20 cellular contexts compared by ENCODE assay signal in the genomic region with DNA sequence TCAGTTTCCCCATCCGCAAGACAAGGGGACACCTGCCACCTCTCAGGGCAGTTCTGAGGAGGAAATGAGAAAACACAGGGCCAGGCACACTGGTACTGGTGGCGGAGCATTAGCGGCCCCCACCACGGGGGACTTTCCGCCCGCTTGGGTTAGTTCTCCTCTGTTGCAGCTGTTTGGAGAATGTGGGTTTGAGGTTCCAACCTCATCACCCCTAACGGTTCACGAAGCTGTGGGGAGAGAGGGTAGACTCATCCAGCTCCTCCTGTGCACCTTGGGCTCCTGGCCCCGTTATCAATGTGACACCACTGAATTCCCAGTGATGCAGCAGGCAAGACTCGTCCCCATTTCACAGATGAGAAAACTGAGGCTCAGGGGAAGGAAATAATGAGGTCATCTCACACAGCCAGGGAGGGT. TPM values are rescaled to one million over a fixed set of nuclear protein-coding genes. Genes with fewer than 3 reads are reported as not detected.
A peak's percentile ranks its signal among the peaks of the same experiment; 100 is the strongest.
DNase-seq lines count a peak whose midpoint lies in the region; ATAC-seq, FAIRE-seq and TF ChIP-seq lines count a peak whose summit lies in the region.
"Had no signal": no experiment of that assay in that cellular context is flagged by ENCODE, and none has a peak within 500 bp of the region (broad histone marks: within the 10 kb centered on the region; RNA-seq: fewer than 3 reads in every experiment).

No MANE protein-coding gene starts in this region.

- peaks cover 11% of the 10 kb centered on the region for H3K27me3 ChIP-seq in DND-41 (ENCODE audit: insufficient read depth, low read length, poor library complexity)
- peaks cover 0 to 7% of the 10 kb centered on the region in 2 donors for H3K27me3 ChIP-seq in naive thymus-derived CD4-positive, alpha-beta T cell (ENCODE audit: control insufficient read depth in 2 of 2, insufficient read depth in 2 of 2, low read length in 2 of 2)

- peaks cover 19% of the 10 kb centered on the region for H3K27me3 Mint-ChIP-seq in activated B cell treated with CpG ODN at 0.5 μM for 24 hours
- peaks cover 8 to 55% (median 26%) of the 10 kb centered on the region in 5 donors for H3K27me3 Mint-ChIP-seq in naive thymus-derived CD4-positive, alpha-beta T cell

- H3K9me3 Mint-ChIP-seq in activated B cell treated with CpG ODN at 0.5 μM for 24 hours, result no peaks in the 10 kb centered on the region
- H3K9me3 Mint-ChIP-seq in naive thymus-derived CD4-positive, alpha-beta T cell, result peaks cover 0 to 5% (median 0%) of the 10 kb centered on the region in 11 donors
- H3K9me3 Mint-ChIP-seq: HFFc6 had no signal

- H3K36me3 ChIP-seq in DND-41 (ENCODE audit: insufficient read depth, low read length), result no peaks in the 10 kb centered on the region
- H3K36me3 ChIP-seq in naive thymus-derived CD4-positive, alpha-beta T cell (ENCODE audit: control insufficient read depth in 2 of 3, insufficient read depth in 3 of 3, low read length in 3 of 3), result no peaks in the 10 kb centered on the region

- H4K20me1 ChIP-seq in DND-41 (ENCODE audit: insufficient read depth, low read length), result no peaks in the 10 kb centered on the region

- H3K4me2 ChIP-seq in DND-41 (ENCODE audit: insufficient read depth, low read length), result no peak overlapping the region

- H2AFZ ChIP-seq in DND-41 (ENCODE audit: low read depth, low read length), result no peak overlapping the region

- H3K9me3 ChIP-seq in DND-41 (ENCODE audit: insufficient read depth, low read length, severe bottlenecking), result no peaks in the 10 kb centered on the region
- H3K9me3 ChIP-seq in naive thymus-derived CD4-positive, alpha-beta T cell (ENCODE audit: control insufficient read depth in 2 of 3, low read length in 3 of 3), result no peaks in the 10 kb centered on the region

- H3K4me3 Mint-ChIP-seq in activated B cell treated with CpG ODN at 0.5 μM for 24 hours, result peak overlapping the region; percentile 16
- no peak overlapping the region for H3K4me3 Mint-ChIP-seq in naive thymus-derived CD4-positive, alpha-beta T cell
- H3K4me3 Mint-ChIP-seq: CD14-positive monocyte, HFFc6, T-helper 17 cell had no signal

- no peak for TF ChIP-seq POLR2A in GM12892 (IDR thresholded peaks at IDR 0.05; ENCODE audit: low read depth, low read length)

- no peaks in the 10 kb centered on the region for H3K79me2 ChIP-seq in DND-41 (ENCODE audit: insufficient read depth, low read length)

- no peak overlapping the region for H3K27ac Mint-ChIP-seq in activated B cell treated with CpG ODN at 0.5 μM for 24 hours
- no peak overlapping the region for H3K27ac Mint-ChIP-seq in naive thymus-derived CD4-positive, alpha-beta T cell
- H3K27ac Mint-ChIP-seq: CD14-positive monocyte, HFFc6, T-helper 17 cell had no signal

- no peak overlapping the region for H3K4me3 ChIP-seq in DND-41 (ENCODE audit: low read depth in 1 of 2, low read length in 2 of 2)
- H3K4me3 ChIP-seq in naive thymus-derived CD4-positive, alpha-beta T cell (ENCODE audit: low read length), result no peak overlapping the region

- no peak overlapping the region for H3K27ac ChIP-seq in DND-41 (ENCODE audit: low read length)
- no peak overlapping the region for H3K27ac ChIP-seq in naive thymus-derived CD4-positive, alpha-beta T cell (ENCODE audit: low read depth, low read length)

- intact Hi-C loops in activated B cell treated with CpG ODN at 0.5 μM for 24 hours (cut with micrococcal nuclease), result no loop called here
- intact Hi-C loops in naive thymus-derived CD4-positive, alpha-beta T cell (cut with micrococcal nuclease), result no loop called here

- no peak for TF ChIP-seq CTCF in DND-41 (IDR thresholded peaks at IDR 0.05; ENCODE audit: borderline replicate concordance, extremely low read depth, low read length, poor library complexity, severe bottlenecking)
- TF ChIP-seq CTCF in activated B cell treated with CpG ODN at 0.5 μM for 24 hours (IDR thresholded peaks at IDR 0.05), result no peak

- H3K4me1 Mint-ChIP-seq in activated B cell treated with CpG ODN at 0.5 μM for 24 hours, result peaks cover 7% of the 10 kb centered on the region
- H3K4me1 Mint-ChIP-seq in naive thymus-derived CD4-positive, alpha-beta T cell, result peaks cover 0 to 4% (median 3%) of the 10 kb centered on the region in 7 donors
- H3K4me1 Mint-ChIP-seq: CD14-positive monocyte had no signal

- ATAC-seq in DND-41 (ENCODE audit: insufficient read depth, low read depth) (0 out of 3 replicates have a peak, but pooled peaks have one; percentile 31), activated B cell treated with CpG ODN at 0.5 μM for 24 hours (ENCODE audit: low read depth) (peak; percentile 81), HG03520 (IDR thresholded peaks at IDR 0.05; ENCODE audit: unreplicated experiment) (no peak), HG02588 (IDR thresholded peaks at IDR 0.05; ENCODE audit: unreplicated experiment) (no peak), HG03469 (IDR thresholded peaks at IDR 0.05; ENCODE audit: unreplicated experiment) (no peak)
- ATAC-seq in naive thymus-derived CD4-positive, alpha-beta T cell, result peak; percentile 32
- ATAC-seq: Right ventricle myocardium inferior, T-helper 17 cell had no signal

- peak; percentile 73 for FAIRE-seq in GM12892 (lab: Jason Lieb, UNC)
- FAIRE-seq: H54, RCC 7860 had no signal

- H3K36me3 Mint-ChIP-seq in activated B cell treated with CpG ODN at 0.5 μM for 24 hours (ENCODE audit: low read depth), result no peaks in the 10 kb centered on the region
- peaks cover 0 to 4% (median 0%) of the 10 kb centered on the region in 5 donors for H3K36me3 Mint-ChIP-seq in naive thymus-derived CD4-positive, alpha-beta T cell
- H3K36me3 Mint-ChIP-seq: CD14-positive monocyte had no signal

- CTCF ChIA-PET in activated B cell treated with CpG ODN at 0.5 μM for 24 hours (lab: Charles Lee), result no interaction called here
- CTCF ChIA-PET in naive thymus-derived CD4-positive, alpha-beta T cell (lab: Charles Lee), result interaction anchor here (0.7 kb wide), 2 partner anchors 281 to 771 kb away, joined by 3 to 4 read pairs; no protein-coding TSS in a partner anchor

- peak; percentile 18 for DNase-seq in DND-41
- DNase-seq in GM12892 (ENCODE audit: insufficient read length), result no peak
- DNase-seq in activated B cell treated with CpG ODN at 0.5 μM for 24 hours, result no peak
- DNase-seq in naive thymus-derived CD4-positive, alpha-beta T cell, result no peak
- no peak for DNase-seq in NCI-H1105 treated with DMSO at 0.1 percent for 48 hours (lab: John Stamatoyannopoulos, UW)
- DNase-seq: DMS79; HFFc6; Karpas-422; NCI-H1048; NCI-H1436 treated with DMSO at 0.1 percent for 48 hours; NCI-H2029; NK-92 treated with Interleukin-12 subunit alpha and Interleukin-12 subunit beta, amount 100 ng/mL, for 24 hours; T-helper 17 cell had no signal

- peaks cover 4% of the 10 kb centered on the region; the same call in 1 of the 2 replicates for H3K4me1 ChIP-seq in DND-41 (ENCODE audit: insufficient read depth, low read length)
- H3K4me1 ChIP-seq in naive thymus-derived CD4-positive, alpha-beta T cell (ENCODE audit: control insufficient read depth in 2 of 2, insufficient read depth in 2 of 2, low read length in 2 of 2), result no peaks in the 10 kb centered on the region

- no peak overlapping the region for H3K9ac ChIP-seq in DND-41 (ENCODE audit: low read depth, low read length)

- POLR2A ChIA-PET in activated B cell treated with CpG ODN at 0.5 μM for 24 hours (lab: Charles Lee), result interaction anchor here (1.0 kb wide), 1 partner anchor 8 kb away, joined by 3 read pairs; no protein-coding TSS in a partner anchor
- POLR2A ChIA-PET in naive thymus-derived CD4-positive, alpha-beta T cell (lab: Charles Lee), result no interaction called here

RNA-seq across cellular contexts. Expression of gene PTPRS, which starts 10.3 kb away (rescaled TPM):
- polyA plus RNA-seq in GM12892 (2012; ENCODE audit: missing spikeins), result 15.0 TPM
- total RNA-seq in activated B cell treated with CpG ODN at 0.5 μM for 24 hours, result 2.5 and 3.4 TPM in 2 replicates
- 1 to 10 TPM in 4 of 5 experiments, not detected in 1; 2.5 to 9.3 (median 5.0) TPM for total RNA-seq in naive thymus-derived CD4-positive, alpha-beta T cell
- 1 to 10 TPM in 1 of 2 donors, under 1 TPM in 1; 0.51 to 2.0 TPM for polyA plus RNA-seq in naive thymus-derived CD4-positive, alpha-beta T cell
- polyA plus RNA-seq: CD14-positive monocyte had no signal

Comparison
In these comparisons a context has a peak if more than half of its experiments do, and no peak if none do; other contexts are left out.
1. ATAC-seq: peak in DND-41 (single experiment), activated B cell treated with CpG ODN at 0.5 μM for 24 hours (single experiment) and naive thymus-derived CD4-positive, alpha-beta T cell (single experiment); none in HG03520 (single experiment), HG02588 (single experiment) and HG03469 (single experiment).